ENCODE assay signal across 21 cellular contexts in the genomic region with DNA sequence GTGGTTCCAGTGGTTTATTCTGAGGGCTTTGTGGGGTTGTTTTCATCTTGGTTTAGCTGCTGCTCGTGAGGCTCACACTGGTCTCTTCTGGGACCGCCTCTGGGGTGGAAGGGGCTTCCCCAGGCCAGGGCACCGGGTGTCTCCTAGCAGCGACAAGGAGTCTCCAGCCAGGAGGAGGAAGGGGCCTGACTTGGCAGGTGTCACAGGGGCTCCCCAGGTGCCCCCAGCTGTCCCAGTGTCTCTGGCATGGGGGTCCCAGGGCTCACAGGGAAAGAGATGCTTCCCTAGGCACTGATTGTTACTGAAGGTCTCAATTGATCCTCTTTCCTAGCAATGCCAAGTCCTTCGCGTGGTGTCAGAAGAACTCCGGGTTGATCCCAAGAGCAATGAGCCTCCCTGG.
A peak's percentile ranks its signal among the peaks of the same experiment; 100 is the strongest.
DNase-seq lines count a peak whose midpoint lies in the region; ATAC-seq and TF ChIP-seq lines count a peak whose summit lies in the region.
"Had no signal": no experiment of that assay in that cellular context is flagged by ENCODE, and none has a peak within 500 bp of the region (broad histone marks: within the 10 kb centered on the region; RNA-seq: fewer than 3 reads in every experiment).

No MANE protein-coding gene starts in this region.

- H3K4me3 ChIP-seq in right atrium auricular region (no peak overlapping the region), Karpas-422 (ENCODE audit: low read length) (no peak overlapping the region)
- H3K4me3 ChIP-seq: A549, HAP-1 had no signal

- no peak overlapping the region for H3K9ac ChIP-seq in Karpas-422 (ENCODE audit: low read length)

- H3K36me3 Mint-ChIP-seq in type B pancreatic cell = no peaks in the 10 kb centered on the region
- H3K36me3 Mint-ChIP-seq: CD4-positive, CD25-positive, alpha-beta regulatory T cell; CD8-positive, alpha-beta T cell had no signal

- H3K4me2 ChIP-seq in Karpas-422 (ENCODE audit: low read depth, low read length, poor library complexity, severe bottlenecking) = no peak overlapping the region
- H3K4me2 ChIP-seq: A549 had no signal

- H3K4me3 Mint-ChIP-seq in type B pancreatic cell = no peak overlapping the region
- H3K4me3 Mint-ChIP-seq: CD8-positive, alpha-beta T cell; HFFc6 had no signal

- TF ChIP-seq CTCF in right atrium auricular region (IDR thresholded peaks at IDR 0.05) = no peak
- no peak for TF ChIP-seq CTCF in type B pancreatic cell (conservative IDR thresholded peaks at IDR 0.05)

- H3K9me3 ChIP-seq in right atrium auricular region = peaks cover 0 to 14% of the 10 kb centered on the region in 2 donors
- H3K9me3 ChIP-seq in Karpas-422 (ENCODE audit: low read length) = no peaks in the 10 kb centered on the region
- H3K9me3 ChIP-seq: BE2C, Caco-2, HAP-1 had no signal

- H3K9me3 Mint-ChIP-seq in type B pancreatic cell = peaks cover 6% of the 10 kb centered on the region

- intact Hi-C loops in Right ventricle myocardium superior (cut with DNase I) = no loop called here

- peaks cover 11% of the 10 kb centered on the region for H3K4me1 Mint-ChIP-seq in type B pancreatic cell (ENCODE audit: unreplicated experiment)
- H3K4me1 Mint-ChIP-seq: CD4-positive, CD25-positive, alpha-beta regulatory T cell had no signal

- no peak overlapping the region for H3K27ac ChIP-seq in right atrium auricular region
- no peak overlapping the region for H3K27ac ChIP-seq in Karpas-422 (ENCODE audit: low read length)
- H3K27ac ChIP-seq: A549, C4-2B had no signal

- no peak overlapping the region for H3K27ac Mint-ChIP-seq in type B pancreatic cell
- H3K27ac Mint-ChIP-seq: CD4-positive, CD25-positive, alpha-beta regulatory T cell; CD8-positive, alpha-beta T cell; HFFc6 had no signal

- no peaks in the 10 kb centered on the region for H4K20me1 ChIP-seq in Karpas-422 (ENCODE audit: insufficient read depth, low read depth, low read length)

- ATAC-seq in Right ventricle myocardium superior (ENCODE audit: poor library complexity) = no peak
- ATAC-seq in activated CD4-positive, CD25-positive, alpha-beta regulatory T cell treated with anti-CD3 and anti-CD28 coated beads, Interleukin-2, amount 50 U/mL, for 24 hours = no peak
- ATAC-seq: A549; CD8-positive, alpha-beta T cell had no signal

- H3K4me1 ChIP-seq in right atrium auricular region = no peaks in the 10 kb centered on the region
- no peaks in the 10 kb centered on the region for H3K4me1 ChIP-seq in Karpas-422 (ENCODE audit: low read length)
- H3K4me1 ChIP-seq: A549, BE2C, Caco-2, HAP-1 had no signal

- H3K27me3 ChIP-seq in right atrium auricular region (no peaks in the 10 kb centered on the region), Karpas-422 (ENCODE audit: low read length) (no peaks in the 10 kb centered on the region)
- H3K27me3 ChIP-seq: BE2C had no signal

- no peaks in the 10 kb centered on the region for H3K9me2 ChIP-seq in Karpas-422 (replicated peaks; ENCODE audit: insufficient read depth, low read length)

- peaks cover 34% of the 10 kb centered on the region for H3K27me3 Mint-ChIP-seq in type B pancreatic cell
- H3K27me3 Mint-ChIP-seq: CD4-positive, CD25-positive, alpha-beta regulatory T cell had no signal

- H3K79me2 ChIP-seq in Karpas-422 (ENCODE audit: low read length) = no peaks in the 10 kb centered on the region

- no peaks in the 10 kb centered on the region for H3K36me3 ChIP-seq in right atrium auricular region
- no peaks in the 10 kb centered on the region for H3K36me3 ChIP-seq in Karpas-422 (ENCODE audit: insufficient read depth, low read length)
- H3K36me3 ChIP-seq: BE2C, HAP-1 had no signal

- DNase-seq in right atrium auricular region (ENCODE audit: low spot score) (peak; percentile 28), Right ventricle myocardium superior (no peak), mesenteric fat pad (ENCODE audit: low spot score) (peak; percentile 65), type B pancreatic cell (ENCODE audit: extremely low spot score, unreplicated experiment) (peak; percentile 56), Karpas-422 (no peak), islet precursor cell (no peak)
- DNase-seq: 8988T; ACHN; AML-193; BE2C; Caco-2; CD4-positive, CD25-positive, alpha-beta regulatory T cell; DMS153; DND-41; GOT3; HFFc6 had no signal

- H2AFZ ChIP-seq in Karpas-422 (ENCODE audit: low read length) = no peak overlapping the region

Comparison
In these comparisons a context has a peak if more than half of its experiments do, and no peak if none do; other contexts are left out.
1. DNase-seq: peak in right atrium auricular region (single experiment), mesenteric fat pad (single experiment) and type B pancreatic cell (single experiment); none in Right ventricle myocardium superior (single experiment), Karpas-422 (single experiment) and islet precursor cell (single experiment).